ENCODE assay signal across 15 cellular contexts in the genomic region with DNA sequence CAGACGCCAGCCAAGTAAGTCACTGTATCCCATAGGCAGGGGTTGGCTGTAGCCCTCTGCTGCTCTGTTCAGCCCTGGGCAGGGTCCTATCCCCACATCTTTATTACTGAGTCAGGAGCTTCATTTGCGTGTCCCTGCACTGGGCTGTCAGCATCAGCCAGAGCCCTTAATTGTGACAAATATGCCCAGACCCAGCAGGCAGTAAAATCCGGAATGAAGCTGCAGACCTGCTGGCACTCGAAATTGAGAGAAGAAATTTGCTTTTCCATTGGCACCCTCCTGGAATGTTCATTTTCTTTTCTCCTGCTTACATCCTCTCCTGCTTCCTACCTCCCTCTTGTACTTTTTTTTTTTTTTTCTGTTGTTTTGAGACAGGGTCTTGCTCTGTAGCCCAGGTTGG. TPM values are rescaled to one million over a fixed set of nuclear protein-coding genes. Genes with fewer than 3 reads are reported as not detected.
A peak's percentile ranks its signal among the peaks of the same experiment; 100 is the strongest.
DNase-seq lines count a peak whose midpoint lies in the region; ATAC-seq and TF ChIP-seq lines count a peak whose summit lies in the region.
"Had no signal": no experiment of that assay in that cellular context is flagged by ENCODE, and none has a peak within 500 bp of the region (broad histone marks: within the 10 kb centered on the region; RNA-seq: fewer than 3 reads in every experiment).

No MANE protein-coding gene starts in this region.

- no peak for ATAC-seq in right cardiac atrium
- ATAC-seq: GM12878 had no signal

- WGBS in right cardiac atrium: 91% methylated on average over 4 of the region's 4 CpGs
- 94 to 97% methylated on average over 4 of the region's 4 CpGs for WGBS in ectodermal cell, 2 experiments

- H3K27ac ChIP-seq in right cardiac atrium (ENCODE audit: low read length): no peak overlapping the region
- peak overlapping the region; percentile 26 for H3K27ac ChIP-seq in ectodermal cell (ENCODE audit: insufficient read depth, low read depth, low read length, poor library complexity, severe bottlenecking)
- H3K27ac ChIP-seq in coronary artery: no peak overlapping the region
- H3K27ac ChIP-seq: GM23248 had no signal

- peaks cover 8% of the 10 kb centered on the region for H3K36me3 ChIP-seq in ectodermal cell (ENCODE audit: control insufficient read depth, insufficient read depth, low read length)

- no peak for TF ChIP-seq CTCF in coronary artery (IDR thresholded peaks at IDR 0.05)

- no peaks in the 10 kb centered on the region for H3K4me1 ChIP-seq in right cardiac atrium (ENCODE audit: control insufficient read depth, insufficient read depth, low read length)
- no peaks in the 10 kb centered on the region for H3K4me1 ChIP-seq in ectodermal cell (ENCODE audit: control insufficient read depth, insufficient read depth, low read length)

- H3K27me3 ChIP-seq in right cardiac atrium (ENCODE audit: control insufficient read depth, insufficient read depth) (no peaks in the 10 kb centered on the region), ectodermal cell (ENCODE audit: control insufficient read depth, insufficient read depth, low read length, poor library complexity, severe bottlenecking) (no peaks in the 10 kb centered on the region)

- DNase-seq in cardiac septum (ENCODE audit: low spot score): peak; percentile 17
- DNase-seq in right cardiac atrium: no peak
- peak; percentile 28 for DNase-seq in posterior vena cava (ENCODE audit: low spot score)
- no peak for DNase-seq in coronary artery (ENCODE audit: low spot score)
- DNase-seq in NCI-H82 (lab: John Stamatoyannopoulos, UW): no peak
- DNase-seq: Calu3; CD4-positive, alpha-beta memory T cell; COR-L47; DMS53; DMS79 treated with DMSO at 0.1 percent for 48 hours; GM23248; H7; HCEC 1CT had no signal

- H3K4me3 ChIP-seq in right cardiac atrium (ENCODE audit: low read length) (no peak overlapping the region), ectodermal cell (ENCODE audit: insufficient read depth, low read depth, low read length) (no peak overlapping the region), coronary artery (no peak overlapping the region)
- H3K4me3 ChIP-seq: GM12878, GM23248 had no signal

- H3K9me3 ChIP-seq in right cardiac atrium (ENCODE audit: control insufficient read depth, low read length) (no peaks in the 10 kb centered on the region), ectodermal cell (ENCODE audit: control insufficient read depth, low read length) (no peaks in the 10 kb centered on the region)

- intact Hi-C loops in cardiac septum (cut with DNase I) (no loop called here), right cardiac atrium (cut with DNase I) (no loop called here), posterior vena cava (cut with DNase I) (no loop called here)

RNA-seq across cellular contexts. Expression of gene CEP164, which starts 43.8 kb away (rescaled TPM):
- 9.9 TPM for total RNA-seq in cardiac septum
- total RNA-seq in right cardiac atrium: 10 to 100 TPM in 1 of 4 donors, 1 to 10 TPM in 3; 7.9 to 10.6 (median 9.2) TPM
- 8.6 TPM for polyA plus RNA-seq in right cardiac atrium
- 30.6 TPM for polyA plus RNA-seq in ectodermal cell (2013, experiment 1 of 4)
- polyA plus RNA-seq in ectodermal cell (2013, experiment 2 of 4): 28.7 TPM
- polyA plus RNA-seq in ectodermal cell (2013, experiment 3 of 4): 19.8 TPM
- polyA plus RNA-seq in ectodermal cell (2013, experiment 4 of 4): 26.5 TPM
- 10 to 100 TPM; 23.1 to 28.2 TPM for total RNA-seq in posterior vena cava

RNA-seq across cellular contexts. Expression of gene BACE1, which starts 55.4 kb away (rescaled TPM):
- total RNA-seq in cardiac septum (15.7 TPM), right cardiac atrium (10 to 100 TPM; 14.4 to 19.9 (median 17.6) TPM), posterior vena cava (10 to 100 TPM; 25.2 to 36.1 TPM)
- 6.6 TPM for polyA plus RNA-seq in right cardiac atrium
- 22.1 TPM for polyA plus RNA-seq in ectodermal cell (2013, experiment 1 of 4)
- 24.5 TPM for polyA plus RNA-seq in ectodermal cell (2013, experiment 2 of 4)
- polyA plus RNA-seq in ectodermal cell (2013, experiment 3 of 4): 15.9 TPM
- 18.6 TPM for polyA plus RNA-seq in ectodermal cell (2013, experiment 4 of 4)

Comparison
In these comparisons a context has a peak if more than half of its experiments do, and no peak if none do; other contexts are left out.
1. DNase-seq: peak in cardiac septum (single experiment) and posterior vena cava (single experiment); none in right cardiac atrium (0 of 3), coronary artery (single experiment) and NCI-H82 (single experiment).